In genomic region chr9:94065535-94065961, GRCh38 we compare ENCODE assay signal across 8 cellular contexts. TPM values are rescaled to one million over a fixed set of nuclear protein-coding genes. Genes with fewer than 3 reads are reported as not detected.
DNase-seq lines count a peak whose midpoint lies in the region; ATAC-seq, FAIRE-seq and TF ChIP-seq lines count a peak whose summit lies in the region.

No MANE protein-coding gene starts in this region.

- peak; percentile 25 for DNase-seq in GM12891 (ENCODE audit: insufficient read length, low spot score)
- peak; percentile 72 for DNase-seq in NCI-H1105 treated with DMSO at 0.1 percent for 48 hours (lab: John Stamatoyannopoulos, UW)
- peak; percentile 77 for DNase-seq in activated naive CD8-positive, alpha-beta T cell treated with anti-CD3 and anti-CD28 coated beads, Interleukin-2, amount 50 U/mL, for 24 hours
- DNase-seq in heart left ventricle: peak in 4 of 5 donors; percentile 70 to 79 (median 72)
- DNase-seq in pulmonary artery endothelial cell (ENCODE audit: low read depth, low spot score): peak; percentile 67
- no peak for DNase-seq in vagina (ENCODE audit: extremely low spot score in 2 of 2)

- no peaks in the 10 kb centered on the region for H3K79me2 ChIP-seq in SU-DHL-6 (ENCODE audit: insufficient read depth, low read length)

- no peaks in the 10 kb centered on the region for H3K9me3 ChIP-seq in SU-DHL-6 (ENCODE audit: insufficient read depth, low read length)
- peaks cover 0 to 16% (median 9%) of the 10 kb centered on the region in 12 donors for H3K9me3 ChIP-seq in heart left ventricle
- peaks cover 5% of the 10 kb centered on the region for H3K9me3 ChIP-seq in vagina

- H3K4me3 ChIP-seq in SU-DHL-6 (ENCODE audit: insufficient read depth, low read length, poor library complexity, severe bottlenecking): no peak overlapping the region
- H3K4me3 ChIP-seq in heart left ventricle: no peak overlapping the region
- no peak overlapping the region for H3K4me3 ChIP-seq in vagina

- no peaks in the 10 kb centered on the region for H4K20me1 ChIP-seq in SU-DHL-6 (ENCODE audit: low read depth, low read length)

- H3K4me2 ChIP-seq in SU-DHL-6 (ENCODE audit: low read depth, low read length, poor library complexity, severe bottlenecking): no peak overlapping the region

- FAIRE-seq in GM12891 (lab: Jason Lieb, UNC): peak; percentile 93

- H3K9me2 ChIP-seq in SU-DHL-6 (replicated peaks; ENCODE audit: insufficient read depth, low read length): no peaks in the 10 kb centered on the region

- H3K9ac ChIP-seq in SU-DHL-6 (ENCODE audit: low read length): no peak overlapping the region

- H3K4me1 Mint-ChIP-seq in activated naive CD8-positive, alpha-beta T cell treated with anti-CD3 and anti-CD28 coated beads, Interleukin-2, amount 50 U/mL, for 24 hours: no peaks in the 10 kb centered on the region

- H3K4me3 Mint-ChIP-seq in activated naive CD8-positive, alpha-beta T cell treated with anti-CD3 and anti-CD28 coated beads, Interleukin-2, amount 50 U/mL, for 24 hours: no peak overlapping the region

- TF ChIP-seq POLR2A in GM12891 (IDR thresholded peaks at IDR 0.05; ENCODE audit: low read depth, low read length) (no peak), heart left ventricle (IDR thresholded peaks at IDR 0.05) (no peak), vagina (IDR thresholded peaks at IDR 0.05) (no peak)

- TF ChIP-seq CTCF in SU-DHL-6 (IDR thresholded peaks at IDR 0.05; ENCODE audit: insufficient read depth, low read length, poor library complexity, severe bottlenecking) (peak; percentile 59), heart left ventricle (IDR thresholded peaks at IDR 0.05) (peak; percentile 80 to 95 (median 88)), vagina (IDR thresholded peaks at IDR 0.05) (peak; percentile 60 to 89 (median 86))

- peaks cover 0 to 8% (median 2%) of the 10 kb centered on the region in 12 donors for H3K4me1 ChIP-seq in heart left ventricle
- no peaks in the 10 kb centered on the region for H3K4me1 ChIP-seq in vagina

- H3K9me3 Mint-ChIP-seq in activated naive CD8-positive, alpha-beta T cell treated with anti-CD3 and anti-CD28 coated beads, Interleukin-2, amount 50 U/mL, for 24 hours: peaks cover 11% of the 10 kb centered on the region

- WGBS in heart left ventricle, 4 donors: 4 to 6% (median 5%) methylated on average over 2 of the region's 2 CpGs

- no peak overlapping the region for H3K27ac ChIP-seq in SU-DHL-6 (ENCODE audit: low read depth, low read length)
- peak overlapping the region in 3 of 12 donors; percentile 8 to 44 (median 31) for H3K27ac ChIP-seq in heart left ventricle
- no peak overlapping the region for H3K27ac ChIP-seq in vagina

- peaks cover 9% of the 10 kb centered on the region for H3K36me3 Mint-ChIP-seq in activated naive CD8-positive, alpha-beta T cell treated with anti-CD3 and anti-CD28 coated beads, Interleukin-2, amount 50 U/mL, for 24 hours (ENCODE audit: low read depth)

- H3F3A ChIP-seq in SU-DHL-6 (ENCODE audit: insufficient read depth): no peaks in the 10 kb centered on the region

- H3K27ac Mint-ChIP-seq in activated naive CD8-positive, alpha-beta T cell treated with anti-CD3 and anti-CD28 coated beads, Interleukin-2, amount 50 U/mL, for 24 hours: no peak overlapping the region

- H2AFZ ChIP-seq in SU-DHL-6 (ENCODE audit: low read depth, low read length, severe bottlenecking): peak overlapping the region; percentile 15

- H3K36me3 ChIP-seq in SU-DHL-6 (ENCODE audit: low read length): no peaks in the 10 kb centered on the region
- peaks cover 0 to 21% (median 3%) of the 10 kb centered on the region in 9 donors for H3K36me3 ChIP-seq in heart left ventricle
- peaks cover 0 to 5% of the 10 kb centered on the region in 2 donors for H3K36me3 ChIP-seq in vagina

- intact Hi-C loops in heart left ventricle (cut with DNase I) (loop anchor here in 9 of 10 donors (1.0 to 10.0 kb wide), 4 partner anchors 109 to 149 kb away; no protein-coding TSS in a partner anchor), vagina (cut with DNase I) (loop anchor here (2.0 kb wide), 1 partner anchor 147 kb away; no protein-coding TSS in a partner anchor)

- H3K27me3 ChIP-seq in SU-DHL-6 (ENCODE audit: low read length) (no peaks in the 10 kb centered on the region), heart left ventricle (no peaks in the 10 kb centered on the region), vagina (no peaks in the 10 kb centered on the region)

- ATAC-seq in activated naive CD8-positive, alpha-beta T cell treated with anti-CD3 and anti-CD28 coated beads, Interleukin-2, amount 50 U/mL, for 24 hours: peak; percentile 43
- ATAC-seq in heart left ventricle: peak; percentile 64 to 84 (median 76)
- ATAC-seq in GM18861 (IDR thresholded peaks at IDR 0.05; ENCODE audit: unreplicated experiment): no peak

- no peaks in the 10 kb centered on the region for H3K27me3 Mint-ChIP-seq in activated naive CD8-positive, alpha-beta T cell treated with anti-CD3 and anti-CD28 coated beads, Interleukin-2, amount 50 U/mL, for 24 hours

TF ChIP-seq in GM12891, 5 proteins besides CTCF, POLR2A, EP300 and RAD21:
- TF ChIP-seq SPI1 (IDR thresholded peaks at IDR 0.05; ENCODE audit: low read depth, low read length) (peak; percentile 59), TAF1 (IDR thresholded peaks at IDR 0.05; ENCODE audit: low read depth, low read length) (no peak)

RNA-seq across cellular contexts. Expression of gene PTPDC1, which starts 18.7 kb away (rescaled TPM):
- 1.3 TPM for polyA plus RNA-seq in GM12891 (2012; ENCODE audit: low read depth, missing spikeins)
- total RNA-seq in heart left ventricle (10 to 100 TPM in 3 of 9 donors, 1 to 10 TPM in 6; 6.4 to 12.3 (median 9.5) TPM), pulmonary artery endothelial cell (8.3 and 8.8 TPM in 2 replicates), vagina (13.0 TPM)
- 1 to 10 TPM; 6.0 to 7.9 TPM for polyA plus RNA-seq in heart left ventricle

Comparison
In these comparisons a context has a peak if more than half of its experiments do, and no peak if none do; other contexts are left out.
1. DNase-seq: peak in GM12891 (single experiment), NCI-H1105 treated with DMSO at 0.1 percent for 48 hours (single experiment), activated naive CD8-positive, alpha-beta T cell treated with anti-CD3 and anti-CD28 coated beads, Interleukin-2, amount 50 U/mL, for 24 hours (single experiment), heart left ventricle (4 of 5) and pulmonary artery endothelial cell (single experiment); none in vagina (0 of 2).
2. Peak in every context shown above with its lines, with median percentiles within 50 percentile points of each other: CTCF ChIP-seq.